ENCODE assay signal across 9 cellular contexts in genomic region chr7:80312139-80312661, GRCh38.
DNase-seq lines count a peak whose midpoint lies in the region; ATAC-seq, FAIRE-seq and TF ChIP-seq lines count a peak whose summit lies in the region.
"Had no signal": no experiment of that assay in that cellular context is flagged by ENCODE, and none has a peak within 500 bp of the region (broad histone marks: within the 10 kb centered on the region; RNA-seq: fewer than 3 reads in every experiment).

No MANE protein-coding gene starts in this region.

- H3K36me3 ChIP-seq in WERI-Rb-1: no peaks in the 10 kb centered on the region

- no peaks in the 10 kb centered on the region for H3K27me3 ChIP-seq in WERI-Rb-1 (ENCODE audit: insufficient read depth, low read depth, severe bottlenecking)

- H3K27ac ChIP-seq in WERI-Rb-1: no peak overlapping the region

- TF ChIP-seq CTCF in astrocyte of the cerebellum (IDR thresholded peaks at IDR 0.05; ENCODE audit: low read depth, low read length, missing control alignments) (no peak), D721Med (IDR thresholded peaks at IDR 0.05; ENCODE audit: insufficient read depth, missing control alignments) (no peak), WERI-Rb-1 (IDR thresholded peaks at IDR 0.05; ENCODE audit: low read depth, low read length) (no peak)

- H3K9me3 ChIP-seq in WERI-Rb-1 (ENCODE audit: severe bottlenecking): no peaks in the 10 kb centered on the region

- H3K4me3 ChIP-seq in astrocyte of the cerebellum (ENCODE audit: low read depth, low read length) (no peak overlapping the region), WERI-Rb-1 (ENCODE audit: low read depth, low read length) (no peak overlapping the region)

- in situ Hi-C loops in astrocyte of the cerebellum (cut with HindIII; ENCODE audit: low sequenced_read_pairs): no loop called here

- peak; percentile 4 for DNase-seq in AG08395 (ENCODE audit: low spot score)
- DNase-seq in HPDE6-E6E7 (ENCODE audit: extremely low spot score): peak; percentile 55
- DNase-seq in astrocyte of the cerebellum (ENCODE audit: low read depth): peak; percentile 54
- peak in 1 of 2 donors; percentile 33 for DNase-seq in left colon
- DNase-seq in head of caudate nucleus: no peak
- DNase-seq in D721Med (ENCODE audit: insufficient read length, low spot score): no peak
- DNase-seq in WERI-Rb-1: no peak
- DNase-seq: stimulated activated CD4-positive, alpha-beta T cell treated with anti-CD3 and anti-CD28 coated beads, Interleukin-4, amount 100 ng/mL, for 1 hour had no signal

- peak; percentile 75 for ATAC-seq in left colon
- ATAC-seq in HG03108 (IDR thresholded peaks at IDR 0.05; ENCODE audit: unreplicated experiment): no peak

- intact Hi-C loops in left colon (cut with DNase I, micrococcal nuclease) (no loop called here), head of caudate nucleus (cut with DNase I) (no loop called here)

- FAIRE-seq in D721Med (lab: Jason Lieb, UNC): no peak

Comparison
In these comparisons a context has a peak if more than half of its experiments do, and no peak if none do; other contexts are left out.
1. DNase-seq: peak in AG08395 (single experiment), HPDE6-E6E7 (single experiment) and astrocyte of the cerebellum (single experiment); none in head of caudate nucleus (0 of 42), D721Med (single experiment) and WERI-Rb-1 (single experiment).